ENCODE assay signal across 14 cellular contexts in genomic region chr17:76032073-76032779, GRCh38. TPM values are rescaled to one million over a fixed set of nuclear protein-coding genes. Genes with fewer than 3 reads are reported as not detected.
DNase-seq lines count a peak whose midpoint lies in the region; TF ChIP-seq lines count a peak whose summit lies in the region.
"Had no signal": no experiment of that assay in that cellular context is flagged by ENCODE, and none has a peak within 500 bp of the region (broad histone marks: within the 10 kb centered on the region; RNA-seq: fewer than 3 reads in every experiment).

No MANE protein-coding gene starts in this region.

- H4K20me1 ChIP-seq in OCI-LY1 (ENCODE audit: insufficient read depth, low read length) (no peaks in the 10 kb centered on the region), osteoblast (ENCODE audit: insufficient read depth, low read length) (no peaks in the 10 kb centered on the region)

- H3K27me3 ChIP-seq in OCI-LY1 (ENCODE audit: insufficient read depth, low read length), result no peaks in the 10 kb centered on the region
- no peaks in the 10 kb centered on the region for H3K27me3 ChIP-seq in osteoblast (ENCODE audit: insufficient read depth, low read length)
- H3K27me3 ChIP-seq: stomach had no signal

- H3K9ac ChIP-seq in OCI-LY1 (ENCODE audit: low read length), result no peak overlapping the region

- H3K9me3 Mint-ChIP-seq in type B pancreatic cell, result no peaks in the 10 kb centered on the region

- TF ChIP-seq CTCF in OCI-LY1 (IDR thresholded peaks at IDR 0.05; ENCODE audit: low read length), result peak; percentile 7; the same call in 1 of the 2 replicates
- TF ChIP-seq CTCF in osteoblast (IDR thresholded peaks at IDR 0.05; ENCODE audit: extremely low read depth, low read depth, low read length), result peak; percentile 18
- no peak for TF ChIP-seq CTCF in type B pancreatic cell (conservative IDR thresholded peaks at IDR 0.05)

- no peaks in the 10 kb centered on the region for H3K79me2 ChIP-seq in OCI-LY1 (ENCODE audit: insufficient read depth, low read length)
- no peaks in the 10 kb centered on the region for H3K79me2 ChIP-seq in osteoblast (ENCODE audit: insufficient read depth, low read length)

- H3K27ac Mint-ChIP-seq in type B pancreatic cell, result no peak overlapping the region

- peaks cover 23% of the 10 kb centered on the region for H3K4me1 Mint-ChIP-seq in type B pancreatic cell (ENCODE audit: unreplicated experiment)

- H3K27me3 Mint-ChIP-seq in type B pancreatic cell, result no peaks in the 10 kb centered on the region

- peaks cover 10% of the 10 kb centered on the region for H3K9me3 ChIP-seq in KOPT-K1 (ENCODE audit: insufficient read depth, low read length, poor library complexity, severe bottlenecking)
- no peaks in the 10 kb centered on the region for H3K9me3 ChIP-seq in OCI-LY1 (ENCODE audit: low read length)
- H3K9me3 ChIP-seq in osteoblast (ENCODE audit: low read depth, low read length), result no peaks in the 10 kb centered on the region
- H3K9me3 ChIP-seq: stomach had no signal

- H3K4me3 Mint-ChIP-seq in type B pancreatic cell, result no peak overlapping the region

- H2AFZ ChIP-seq in OCI-LY1 (ENCODE audit: low read length) (no peak overlapping the region), osteoblast (ENCODE audit: low read length) (no peak overlapping the region)

- H3K4me1 ChIP-seq in OCI-LY1 (ENCODE audit: insufficient read depth, low read length, severe bottlenecking) (peaks cover 10% of the 10 kb centered on the region), osteoblast (ENCODE audit: insufficient read depth, low read length) (no peaks in the 10 kb centered on the region)

- H3K27ac ChIP-seq in KOPT-K1 (ENCODE audit: low read depth, low read length, poor library complexity, severe bottlenecking) (peak overlapping the region; percentile 71), OCI-LY1 (ENCODE audit: low read depth, low read length, poor library complexity, severe bottlenecking) (no peak overlapping the region), osteoblast (ENCODE audit: low read depth, low read length) (no peak overlapping the region)
- H3K27ac ChIP-seq: stomach had no signal

- H3K4me2 ChIP-seq in OCI-LY1 (ENCODE audit: low read length) (no peak overlapping the region), osteoblast (ENCODE audit: insufficient read depth, low read length) (no peak overlapping the region)

- peak; percentile 68 for DNase-seq in osteoblast (ENCODE audit: insufficient read length, low spot score, missing footprints)
- DNase-seq in NCI-H526 treated with DMSO at 0.1 percent for 48 hours (lab: John Stamatoyannopoulos, UW), result no peak
- DNase-seq in type B pancreatic cell (ENCODE audit: extremely low spot score, unreplicated experiment), result no peak
- DNase-seq in iPS-NIHi7 (ENCODE audit: extremely low spot score), result no peak
- DNase-seq: activated CD4-positive, alpha-beta T cell treated with anti-CD3 and anti-CD28 coated beads for 4 hours; activated naive CD4-positive, alpha-beta T cell treated with Interleukin-2 at 50 U/mL for 16 hours; DMS79; kidney; NCI-H1930; nucleus accumbens; stimulated activated CD4-positive, alpha-beta T cell treated with anti-CD3 and anti-CD28 coated beads, Interleukin-1b, Interleukin-23, amount 100 ng/mL, for 48 hours; stomach had no signal

- H3K4me3 ChIP-seq in OCI-LY1 (ENCODE audit: low read depth, low read length, poor library complexity, severe bottlenecking) (no peak overlapping the region), osteoblast (ENCODE audit: insufficient read depth, low read length) (no peak overlapping the region)
- H3K4me3 ChIP-seq: stomach had no signal

- H3K36me3 ChIP-seq in KOPT-K1 (ENCODE audit: insufficient read depth, low read length) (peaks cover 9% of the 10 kb centered on the region; the same call in 1 of the 2 replicates), OCI-LY1 (ENCODE audit: insufficient read depth, low read length) (no peaks in the 10 kb centered on the region), osteoblast (ENCODE audit: insufficient read depth, low read length) (no peaks in the 10 kb centered on the region)
- H3K36me3 ChIP-seq: stomach had no signal

- no peaks in the 10 kb centered on the region for H3F3A ChIP-seq in OCI-LY1 (ENCODE audit: insufficient read depth, low read length)

- H3K36me3 Mint-ChIP-seq in type B pancreatic cell, result peaks cover 3% of the 10 kb centered on the region

- no peaks in the 10 kb centered on the region for H3K9me2 ChIP-seq in OCI-LY1 (ENCODE audit: low read depth, low read length)

RNA-seq across cellular contexts. Expression of gene EVPL, which starts 5.1 kb away (rescaled TPM):
- total RNA-seq in osteoblast (not detected in 2 replicates), type B pancreatic cell (ENCODE audit: low replicate concordance) (31.9 and 116 TPM in 2 replicates)

RNA-seq across cellular contexts. Expression of gene CDK3, which starts 31.6 kb away (rescaled TPM):
- total RNA-seq in osteoblast (0.72 and 0.88 TPM in 2 replicates), type B pancreatic cell (ENCODE audit: low replicate concordance) (11.5 and 14.1 TPM in 2 replicates)

RNA-seq across cellular contexts. Expression of gene SRP68, which starts 40.1 kb away (rescaled TPM):
- total RNA-seq in osteoblast (22.7 and 25.3 TPM in 2 replicates), type B pancreatic cell (ENCODE audit: low replicate concordance) (86.7 and 89.6 TPM in 2 replicates)

RNA-seq across cellular contexts. Expression of gene GALR2, which starts 42.4 kb away (rescaled TPM):
- 0.29 TPM in 1 of 2 replicates, not detected in the other for total RNA-seq in osteoblast
- 0.94 and 1.3 TPM in 2 replicates for total RNA-seq in type B pancreatic cell (ENCODE audit: low replicate concordance)
- total RNA-seq: kidney, stomach had no signal

RNA-seq across cellular contexts. Expression of gene ZACN, which starts 46.8 kb away (rescaled TPM):
- total RNA-seq in osteoblast (not detected in 2 replicates), type B pancreatic cell (ENCODE audit: low replicate concordance) (0.29 TPM in 1 of 2 replicates, not detected in the other)
- total RNA-seq: stomach had no signal

Comparison
In these comparisons a context has a peak if more than half of its experiments do, and no peak if none do; other contexts are left out.
1. RNA of gene EVPL, which starts 5.1 kb away (total RNA-seq): 31.9 to 116 TPM in type B pancreatic cell; not detected in osteoblast; every median in the first group is over 10 times any median in the second.